11 cellular contexts compared by ENCODE assay signal in genomic region chr5:168681556-168682183, GRCh38.
DNase-seq lines count a peak whose midpoint lies in the region; ATAC-seq and TF ChIP-seq lines count a peak whose summit lies in the region.
"Had no signal": no experiment of that assay in that cellular context is flagged by ENCODE, and none has a peak within 500 bp of the region (broad histone marks: within the 10 kb centered on the region; RNA-seq: fewer than 3 reads in every experiment).

No MANE protein-coding gene starts in this region.

- H3K4me1 ChIP-seq in Caco-2, result peaks cover 12% of the 10 kb centered on the region
- H3K4me1 ChIP-seq: SJCRH30 had no signal

- ATAC-seq in HG03095 (IDR thresholded peaks at IDR 0.05; ENCODE audit: unreplicated experiment), result no peak

- H3K9me3 ChIP-seq in Caco-2, result no peaks in the 10 kb centered on the region
- H3K9me3 ChIP-seq: SJCRH30 had no signal

- H3K27me3 ChIP-seq in Caco-2 (replicated peaks; ENCODE audit: control insufficient read depth, insufficient read depth, low read length), result no peaks in the 10 kb centered on the region
- H3K27me3 ChIP-seq: SJCRH30 had no signal

- TF ChIP-seq CTCF in Caco-2 (IDR thresholded peaks at IDR 0.05; ENCODE audit: insufficient read depth in 1 of 2, low read depth in 1 of 2, low read length in 1 of 2, severe bottlenecking in 1 of 2, unreplicated experiment in 1 of 2) (no peak), foreskin fibroblast (IDR thresholded peaks at IDR 0.05; ENCODE audit: low read depth, low read length) (no peak)

- H3K4me3 ChIP-seq in Caco-2 (ENCODE audit: low read depth, low read length) (no peak overlapping the region), foreskin fibroblast (ENCODE audit: low read depth in 1 of 2, low read length in 2 of 2) (no peak overlapping the region)
- H3K4me3 ChIP-seq: SJCRH30 had no signal

- H3K27me3 Mint-ChIP-seq in Caco-2 (ENCODE audit: insufficient read depth, unreplicated experiment), result no peaks in the 10 kb centered on the region

- POLR2A ChIA-PET in Caco-2 (lab: Charles Lee), result no interaction called here

- H3K4me1 Mint-ChIP-seq in Caco-2 (ENCODE audit: low read depth, unreplicated experiment), result peaks cover 26% of the 10 kb centered on the region

- CTCF ChIA-PET in Caco-2 (lab: Charles Lee), result interaction anchor here (1.5 kb wide), 1 partner anchor 11 kb away, joined by 3 read pairs; no protein-coding TSS in a partner anchor

- H3K36me3 ChIP-seq in Caco-2 (ENCODE audit: control insufficient read depth, insufficient read depth, low read length), result no peaks in the 10 kb centered on the region
- H3K36me3 ChIP-seq: SJCRH30 had no signal

- H3K4me3 Mint-ChIP-seq in Caco-2 (ENCODE audit: unreplicated experiment), result no peak overlapping the region

- peak overlapping the region; percentile 51 for H3K27ac Mint-ChIP-seq in Caco-2 (ENCODE audit: unreplicated experiment)

- BruUV-seq in Caco-2 (replicated peaks; lab: Mats Ljungman, UMichigan), result no TSS peak

- no peaks in the 10 kb centered on the region for H3K36me3 Mint-ChIP-seq in Caco-2 (ENCODE audit: insufficient read depth, unreplicated experiment)

- no peaks in the 10 kb centered on the region for H3K9me3 Mint-ChIP-seq in Caco-2 (ENCODE audit: unreplicated experiment)

- intact Hi-C loops in Caco-2 (cut with micrococcal nuclease; ENCODE audit: unreplicated experiment) (no loop called here), posterior vena cava (cut with DNase I) (loop anchor here in 1 of 2 donors (5.0 kb wide), 1 partner anchor 466 kb away; no protein-coding TSS in a partner anchor)

- no peak for DNase-seq in Caco-2
- peak; percentile 61 for DNase-seq in UCSD-AML1 (lab: John Stamatoyannopoulos, UW; ENCODE audit: unreplicated experiment)
- DNase-seq in foreskin fibroblast, result peak; percentile 90 to 94
- peak; percentile 87 for DNase-seq in posterior vena cava (ENCODE audit: low spot score)
- no peak for DNase-seq in germinal center (ENCODE audit: low spot score)
- no peak for DNase-seq in NCI-H2196 (lab: John Stamatoyannopoulos, UW; ENCODE audit: unreplicated experiment)
- no peak for DNase-seq in NCI-H187 treated with DMSO at 0.1 percent for 48 hours (lab: John Stamatoyannopoulos, UW)
- DNase-seq: activated CD8-positive, alpha-beta memory T cell treated with anti-CD3 and anti-CD28 coated beads, Interleukin-2, amount 50 U/mL, for 48 hours; NCI-H1048; SJCRH30 had no signal

Comparison
In these comparisons a context has a peak if more than half of its experiments do, and no peak if none do; other contexts are left out.
1. DNase-seq: peak in UCSD-AML1 (single experiment), foreskin fibroblast (2 of 2) and posterior vena cava (single experiment); none in Caco-2 (0 of 2), germinal center (single experiment), NCI-H2196 (single experiment) and NCI-H187 treated with DMSO at 0.1 percent for 48 hours (single experiment).